ENCODE assay signal across 8 cellular contexts in the genomic region with DNA sequence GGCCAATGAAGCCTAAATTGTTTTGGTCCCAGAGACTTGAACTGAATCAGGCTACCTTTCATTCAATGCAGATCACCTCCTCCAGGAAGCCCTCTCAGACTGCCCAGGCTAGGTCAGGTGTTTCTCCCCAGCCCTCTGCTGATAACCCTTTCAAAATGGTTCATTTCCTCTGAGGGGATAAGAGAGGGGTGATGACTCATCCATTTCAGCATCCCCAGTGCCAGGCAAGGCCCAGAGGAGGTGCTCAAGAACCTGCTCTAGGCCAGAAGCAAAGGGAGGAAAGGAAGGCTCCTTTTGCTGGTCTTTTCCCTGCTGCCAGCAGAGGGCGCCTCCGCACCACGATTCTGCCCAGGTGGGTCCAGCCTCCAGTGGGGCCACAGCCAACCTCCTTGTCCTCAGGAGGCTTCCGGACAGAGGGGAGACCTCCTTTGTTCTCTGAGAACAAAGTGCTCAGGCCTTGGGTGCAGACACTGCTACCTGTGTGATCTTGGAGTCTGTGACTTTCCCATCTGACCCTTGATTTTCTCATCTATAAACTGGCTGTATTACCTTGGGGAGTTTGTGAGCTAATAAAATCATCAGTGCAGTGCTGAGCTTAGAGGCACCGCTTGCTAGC. TPM values are rescaled to one million over a fixed set of nuclear protein-coding genes. Genes with fewer than 3 reads are reported as not detected.
DNase-seq lines count a peak whose midpoint lies in the region; ATAC-seq and TF ChIP-seq lines count a peak whose summit lies in the region.

No MANE protein-coding gene starts in this region.

- no peak overlapping the region for H3K27ac ChIP-seq in cardiac muscle cell
- H3K27ac ChIP-seq in psoas muscle = no peak overlapping the region
- no peak overlapping the region for H3K27ac ChIP-seq in aorta (ENCODE audit: low read depth in 1 of 2, low read length in 2 of 2)

- H3K36me3 ChIP-seq in cardiac muscle cell (no peaks in the 10 kb centered on the region), psoas muscle (ENCODE audit: insufficient read depth in 1 of 2, low read depth in 1 of 2) (no peaks in the 10 kb centered on the region), aorta (ENCODE audit: control insufficient read depth in 1 of 2, insufficient read depth in 2 of 2, low read length in 1 of 2) (no peaks in the 10 kb centered on the region)

- TF ChIP-seq CTCF in cardiac muscle cell (IDR thresholded peaks at IDR 0.05; ENCODE audit: low read depth, low read length) (peak; percentile 97), psoas muscle (IDR thresholded peaks at IDR 0.05) (peak; percentile 90)

- no peak overlapping the region for H3K4me3 ChIP-seq in Jurkat, Clone E6-1 (ENCODE audit: low read length)
- H3K4me3 ChIP-seq in cardiac muscle cell = no peak overlapping the region
- no peak overlapping the region for H3K4me3 ChIP-seq in psoas muscle
- no peak overlapping the region for H3K4me3 ChIP-seq in aorta (ENCODE audit: low read length in 2 of 2)

- ATAC-seq in SK-N-SH treated with all-trans-retinoic acid at 6 μM for 48 hours (peak; percentile 98), psoas muscle (peak; percentile 79 to 96 (median 91)), aorta (ENCODE audit: low FRiP score) (peak; percentile 76), GM19467 (IDR thresholded peaks at IDR 0.05; ENCODE audit: unreplicated experiment) (no peak)

- intact Hi-C loops in psoas muscle (cut with DNase I) (loop anchor here in 1 of 2 donors (5.0 to 10.0 kb wide), 2 partner anchors 72 to 1081 kb away; no protein-coding TSS in a partner anchor), aorta (cut with DNase I) (loop anchor here (2.0 to 10.0 kb wide), 4 partner anchors 72 to 601 kb away; no protein-coding TSS in a partner anchor)

- H3K27me3 ChIP-seq in cardiac muscle cell (no peaks in the 10 kb centered on the region), psoas muscle (ENCODE audit: insufficient read depth in 3 of 3, low read length in 2 of 3) (no peaks in the 10 kb centered on the region), aorta (ENCODE audit: control insufficient read depth in 1 of 2, insufficient read depth in 2 of 2, low read length in 1 of 2) (no peaks in the 10 kb centered on the region)

- WGBS in psoas muscle, 3 donors = 14 to 20% (median 16%) methylated on average over 5 of the region's 5 CpGs
- 15 to 16% methylated on average over 5 of the region's 5 CpGs for WGBS in aorta, 2 donors

- H3K4me1 ChIP-seq in cardiac muscle cell (ENCODE audit: low read depth) (no peaks in the 10 kb centered on the region), psoas muscle (no peaks in the 10 kb centered on the region), aorta (ENCODE audit: control insufficient read depth in 1 of 2, insufficient read depth in 2 of 2, low read length in 2 of 2) (no peaks in the 10 kb centered on the region)

- DNase-seq in DMS79 (lab: John Stamatoyannopoulos, UW) (peak; percentile 30), cardiac muscle cell (ENCODE audit: low read depth in 1 of 2, low spot score in 1 of 2) (peak; percentile 53 to 77), psoas muscle (peak; percentile 73 to 86), aorta (peak; percentile 73 to 93)
- peak; percentile 21 for DNase-seq in Jurkat, Clone E6-1 (ENCODE audit: low read depth, low spot score)
- DNase-seq in activated naive CD4-positive, alpha-beta T cell treated with anti-CD3 and anti-CD28 coated beads, Interleukin-2, amount 50 U/mL, for 16 hours = peak; percentile 67

- H3K9me3 ChIP-seq in cardiac muscle cell (ENCODE audit: low read depth) (no peaks in the 10 kb centered on the region), psoas muscle (no peaks in the 10 kb centered on the region), aorta (ENCODE audit: control insufficient read depth, low read length) (no peaks in the 10 kb centered on the region)

TF ChIP-seq in SK-N-SH treated with all-trans-retinoic acid at 6 μM for 48 hours, 23 proteins besides CTCF, POLR2A, EP300 and RAD21:
- TF ChIP-seq, protein P1, sequence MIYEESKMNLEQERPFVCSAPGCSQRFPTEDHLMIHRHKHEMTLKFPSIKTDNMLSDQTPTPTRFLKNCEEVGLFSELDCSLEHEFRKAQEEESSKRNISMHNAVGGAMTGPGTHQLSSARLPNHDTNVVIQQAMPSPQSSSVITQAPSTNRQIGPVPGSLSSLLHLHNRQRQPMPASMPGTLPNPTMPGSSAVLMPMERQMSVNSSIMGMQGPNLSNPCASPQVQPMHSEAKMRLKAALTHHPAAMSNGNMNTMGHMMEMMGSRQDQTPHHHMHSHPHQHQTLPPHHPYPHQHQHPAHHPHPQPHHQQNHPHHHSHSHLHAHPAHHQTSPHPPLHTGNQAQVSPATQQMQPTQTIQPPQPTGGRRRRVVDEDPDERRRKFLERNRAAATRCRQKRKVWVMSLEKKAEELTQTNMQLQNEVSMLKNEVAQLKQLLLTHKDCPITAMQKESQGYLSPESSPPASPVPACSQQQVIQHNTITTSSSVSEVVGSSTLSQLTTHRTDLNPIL (CRISPR knock-in tag; IDR thresholded peaks at IDR 0.05; ENCODE audit: low read depth) = no peak
- TF ChIP-seq SNAI2 (CRISPR knock-in tag; IDR thresholded peaks at IDR 0.05) = no peak
- TF ChIP-seq ZFP30 (CRISPR knock-in tag; IDR thresholded peaks at IDR 0.05) = no peak
- no peak for TF ChIP-seq ZC3H10 (CRISPR knock-in tag; IDR thresholded peaks at IDR 0.05)
- no peak for TF ChIP-seq ZFP3 (CRISPR knock-in tag; IDR thresholded peaks at IDR 0.05)
- TF ChIP-seq, protein P2, sequence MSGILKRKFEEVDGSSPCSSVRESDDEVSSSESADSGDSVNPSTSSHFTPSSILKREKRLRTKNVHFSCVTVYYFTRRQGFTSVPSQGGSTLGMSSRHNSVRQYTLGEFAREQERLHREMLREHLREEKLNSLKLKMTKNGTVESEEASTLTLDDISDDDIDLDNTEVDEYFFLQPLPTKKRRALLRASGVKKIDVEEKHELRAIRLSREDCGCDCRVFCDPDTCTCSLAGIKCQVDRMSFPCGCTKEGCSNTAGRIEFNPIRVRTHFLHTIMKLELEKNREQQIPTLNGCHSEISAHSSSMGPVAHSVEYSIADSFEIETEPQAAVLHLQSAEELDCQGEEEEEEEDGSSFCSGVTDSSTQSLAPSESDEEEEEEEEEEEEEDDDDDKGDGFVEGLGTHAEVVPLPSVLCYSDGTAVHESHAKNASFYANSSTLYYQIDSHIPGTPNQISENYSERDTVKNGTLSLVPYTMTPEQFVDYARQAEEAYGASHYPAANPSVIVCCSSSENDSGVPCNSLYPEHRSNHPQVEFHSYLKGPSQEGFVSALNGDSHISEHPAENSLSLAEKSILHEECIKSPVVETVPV (CRISPR knock-in tag; IDR thresholded peaks at IDR 0.05) = no peak
- no peak for TF ChIP-seq RARB (CRISPR knock-in tag; IDR thresholded peaks at IDR 0.05)
- no peak for TF ChIP-seq TCF4 (CRISPR knock-in tag; IDR thresholded peaks at IDR 0.05; ENCODE audit: borderline replicate concordance)

RNA-seq across cellular contexts. Expression of a gene that starts 45.3 kb away (rescaled TPM):
- polyA plus RNA-seq in Jurkat, Clone E6-1 (2012; ENCODE audit: insufficient read depth, insufficient read length) = 1.7 TPM
- total RNA-seq in cardiac muscle cell (55.4 and 57.2 TPM in 2 replicates), psoas muscle (100 to 1,000 TPM in 1 of 4 donors, 10 to 100 TPM in 3; 25.6 to 108 (median 43.3) TPM), aorta (100 to 1,000 TPM; 143 to 190 TPM)
- polyA plus RNA-seq in cardiac muscle cell (30.8 and 32.3 TPM in 2 replicates), psoas muscle (10 to 100 TPM; 18.8 to 52.5 (median 36.1) TPM), aorta (100 to 1,000 TPM in 1 of 2 donors, 10 to 100 TPM in 1; 24.0 to 122 TPM)

RNA-seq across cellular contexts. Expression of a gene that starts 54.7 kb away (rescaled TPM):
- 94.1 TPM for polyA plus RNA-seq in Jurkat, Clone E6-1 (2012; ENCODE audit: insufficient read depth, insufficient read length)
- total RNA-seq in cardiac muscle cell = 54.8 and 61.5 TPM in 2 replicates
- polyA plus RNA-seq in cardiac muscle cell = 34.0 and 39.2 TPM in 2 replicates
- total RNA-seq in psoas muscle = 10 to 100 TPM in 3 of 4 donors, 1 to 10 TPM in 1; 9.4 to 18.7 (median 12.1) TPM
- 10 to 100 TPM in 1 of 3 donors, 1 to 10 TPM in 2; 6.8 to 12.3 (median 8.3) TPM for polyA plus RNA-seq in psoas muscle
- total RNA-seq in aorta = 10 to 100 TPM; 22.3 to 34.2 TPM
- polyA plus RNA-seq in aorta = 10 to 100 TPM in 1 of 2 donors, 1 to 10 TPM in 1; 7.5 to 11.9 TPM

Comparison
In these comparisons a context has a peak if more than half of its experiments do, and no peak if none do; other contexts are left out.
1. DNase-seq: peak in every context shown above with its lines; median percentile 83 in aorta; 80 in psoas muscle; 67 in activated naive CD4-positive, alpha-beta T cell treated with anti-CD3 and anti-CD28 coated beads, Interleukin-2, amount 50 U/mL, for 16 hours; 65 in cardiac muscle cell; 30 in DMS79; 21 in Jurkat, Clone E6-1.